In genomic region chr10:86654411-86655172, GRCh38 we compare ENCODE assay signal across 18 cellular contexts. TPM values are rescaled to one million over a fixed set of nuclear protein-coding genes. Genes with fewer than 3 reads are reported as not detected.
A peak's percentile ranks its signal among the peaks of the same experiment; 100 is the strongest.
DNase-seq lines count a peak whose midpoint lies in the region; ATAC-seq and TF ChIP-seq lines count a peak whose summit lies in the region.
"Had no signal": no experiment of that assay in that cellular context is flagged by ENCODE, and none has a peak within 500 bp of the region (broad histone marks: within the 10 kb centered on the region; RNA-seq: fewer than 3 reads in every experiment).

TSS of gene OPN4 (plus strand) at chr10:86654547. CDS start at chr10:86654784, 237 bp downstream.

- H3K4me1 Mint-ChIP-seq in neural crest cell = peaks cover 6% of the 10 kb centered on the region
- H3K4me1 Mint-ChIP-seq: CD4-positive, CD25-positive, alpha-beta regulatory T cell; naive thymus-derived CD8-positive, alpha-beta T cell had no signal

- no peak within 1 kb of the TSS for H3K4me3 Mint-ChIP-seq in neural crest cell
- H3K4me3 Mint-ChIP-seq: CD4-positive, CD25-positive, alpha-beta regulatory T cell; naive thymus-derived CD8-positive, alpha-beta T cell had no signal

- H3K27me3 Mint-ChIP-seq in neural crest cell (ENCODE audit: low read depth) = no peaks in the 10 kb centered on the region
- H3K27me3 Mint-ChIP-seq: CD4-positive, CD25-positive, alpha-beta regulatory T cell had no signal

- DNase-seq in Daoy (ENCODE audit: low read depth) = peak; percentile 83
- DNase-seq in HT1080 (ENCODE audit: low read depth) = peak; percentile 90
- DNase-seq in astrocyte of the hippocampus (ENCODE audit: low read depth, low spot score) = peak; percentile 34
- no peak for DNase-seq in neural crest cell (ENCODE audit: low read depth, low spot score)
- no peak for DNase-seq in midbrain (lab: John Stamatoyannopoulos, UW)
- no peak for DNase-seq in stimulated activated CD4-positive, alpha-beta T cell treated with anti-CD3 and anti-CD28 coated beads, Interleukin-1b, Interleukin-23, amount 100 ng/mL, for 48 hours
- DNase-seq: activated CD8-positive, alpha-beta memory T cell treated with anti-CD3 and anti-CD28 coated beads, Interleukin-2, amount 50 U/mL, for 4 hours; CD4-positive, CD25-positive, alpha-beta regulatory T cell; effector CD4-positive, alpha-beta T cell; NCI-H446; Right ventricle myocardium superior had no signal

- no peaks in the 10 kb centered on the region for H3K36me3 Mint-ChIP-seq in neural crest cell (ENCODE audit: low read depth)
- H3K36me3 Mint-ChIP-seq: CD4-positive, CD25-positive, alpha-beta regulatory T cell; naive thymus-derived CD8-positive, alpha-beta T cell had no signal

- ATAC-seq in GM19324 (IDR thresholded peaks at IDR 0.05; ENCODE audit: low FRiP score, unreplicated experiment) = no peak
- ATAC-seq in HG03469 (IDR thresholded peaks at IDR 0.05; ENCODE audit: unreplicated experiment) = no peak
- ATAC-seq: naive thymus-derived CD8-positive, alpha-beta T cell had no signal

- TF ChIP-seq CTCF in neural crest cell (conservative IDR thresholded peaks at IDR 0.05) = no peak

- no peaks in the 10 kb centered on the region for H3K9me3 Mint-ChIP-seq in neural crest cell
- H3K9me3 Mint-ChIP-seq: CD4-positive, CD25-positive, alpha-beta regulatory T cell; naive thymus-derived CD8-positive, alpha-beta T cell had no signal

- peak within 1 kb of the TSS; percentile 12 for H3K27ac Mint-ChIP-seq in neural crest cell (ENCODE audit: unreplicated experiment)
- H3K27ac Mint-ChIP-seq: CD4-positive, CD25-positive, alpha-beta regulatory T cell; naive thymus-derived CD8-positive, alpha-beta T cell had no signal

RNA-seq across cellular contexts. Expression of gene OPN4, which starts in this region (rescaled TPM):
- total RNA-seq in Daoy (2014; rRNA removed; shearing (Covaris generic)) = not detected in 2 replicates
- total RNA-seq in HT1080 (2014; rRNA removed; shearing (Covaris generic)) = not detected in 2 replicates
- polyA plus RNA-seq in HT1080 (2015; cell fraction: cytosol; rRNA removed) = 0.09 TPM in 1 of 2 replicates, not detected in the other
- polyA plus RNA-seq in HT1080 (2015; cell fraction: nucleus; rRNA removed) = 0.07 TPM in 1 of 2 replicates, not detected in the other
- total RNA-seq in neural crest cell = not detected in 2 replicates
- total RNA-seq: CD4-positive, CD25-positive, alpha-beta regulatory T cell; frontal cortex; LHCN-M2; naive thymus-derived CD8-positive, alpha-beta T cell; skeletal muscle tissue had no signal
- polyA plus RNA-seq: CD4-positive, CD25-positive, alpha-beta regulatory T cell; keratinocyte; naive thymus-derived CD8-positive, alpha-beta T cell had no signal

Comparison
In these comparisons a context has a peak if more than half of its experiments do, and no peak if none do; other contexts are left out.
1. Peak in DNase-seq in Daoy; RNA of the gene not detected or under 1 TPM.
2. Peak in DNase-seq in HT1080; RNA of the gene not detected or under 1 TPM.